Comparison of ENCODE assay signal across 14 cellular contexts in the genomic region with DNA sequence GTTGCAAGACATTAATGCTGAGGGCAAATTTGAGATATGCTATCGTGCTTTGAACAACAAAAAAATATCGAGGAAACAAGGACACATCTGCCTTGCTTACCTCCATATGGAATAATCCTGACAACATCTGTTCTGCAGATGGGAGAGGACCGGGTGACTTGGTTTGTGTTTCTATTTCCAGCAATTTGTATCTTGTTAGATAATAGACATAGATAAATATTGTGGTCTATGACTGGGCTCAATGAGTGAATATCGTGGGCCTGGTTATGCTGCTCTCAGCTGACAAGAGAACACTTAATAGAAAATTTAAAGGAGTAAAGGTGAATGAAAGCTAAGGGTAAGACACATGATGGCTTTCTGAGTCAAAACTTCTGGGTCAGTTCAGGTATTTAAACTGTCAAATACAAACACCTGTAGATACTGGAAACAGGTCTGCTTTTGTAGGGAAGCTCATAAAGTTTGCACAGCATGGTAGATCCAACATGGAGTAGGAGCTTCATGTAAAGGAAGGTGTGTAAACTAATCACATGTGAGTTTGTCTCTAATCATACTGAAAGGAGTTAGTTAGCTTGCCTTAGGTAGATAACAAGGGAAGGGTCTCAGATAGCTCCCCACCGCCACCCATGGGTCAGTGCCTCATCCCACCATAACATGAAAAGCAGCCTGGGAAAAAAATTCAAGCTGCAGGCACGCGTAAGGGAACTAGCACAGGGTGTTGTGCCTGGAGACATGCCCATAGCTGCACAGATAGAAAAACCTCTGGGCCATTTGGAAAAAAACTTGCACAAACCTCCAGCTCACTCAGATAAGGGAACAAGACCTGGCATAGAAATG.
DNase-seq lines count a peak whose midpoint lies in the region; ATAC-seq, FAIRE-seq and TF ChIP-seq lines count a peak whose summit lies in the region.
"Had no signal": no experiment of that assay in that cellular context is flagged by ENCODE, and none has a peak within 500 bp of the region (broad histone marks: within the 10 kb centered on the region; RNA-seq: fewer than 3 reads in every experiment).

No MANE protein-coding gene starts in this region.

- H3K9me3 ChIP-seq in A549: no peaks in the 10 kb centered on the region
- H3K9me3 ChIP-seq in adrenal gland (replicated peaks in 1 of 3): no peaks in the 10 kb centered on the region

- WGBS in A549 (ENCODE audit: missing lambda C conversion rate): 29% methylated on average over 7 of the region's 7 CpGs
- WGBS in adrenal gland, 4 donors: 54 to 59% (median 56%) methylated on average over 7 of the region's 7 CpGs

- DNase-seq in A549 (ENCODE audit: low read depth in 1 of 2, low spot score in 1 of 2) (peak in 1 of 2 experiments; percentile 70), HFFc6 (peak; percentile 68), adrenal gland (peak in 4 of 7 donors; percentile 61 to 69 (median 64)), foreskin fibroblast (peak; percentile 18 to 21)
- DNase-seq: activated CD4-positive, alpha-beta T cell treated with anti-CD3 and anti-CD28 coated beads, Interleukin-2, amount 50 U/mL, for 1 hour; DND-41; H7 had no signal

- POLR2A ChIA-PET in A549 (lab: Yijun Ruan, JAX): interaction anchor here (1.6 kb wide), 1 partner anchor 9 kb away, joined by 26 read pairs; no protein-coding TSS in a partner anchor

- ATAC-seq in A549 (peak; percentile 69 to 81), HG03280 (IDR thresholded peaks at IDR 0.05; ENCODE audit: unreplicated experiment) (no peak), GM19035 (IDR thresholded peaks at IDR 0.05; ENCODE audit: unreplicated experiment) (no peak), HG03378 (IDR thresholded peaks at IDR 0.05; ENCODE audit: unreplicated experiment) (no peak), GM21447 (IDR thresholded peaks at IDR 0.05; ENCODE audit: unreplicated experiment) (no peak)
- ATAC-seq: activated T-helper 17 cell treated with anti-CD3 and anti-CD28 coated beads, Interleukin-2, amount 50 U/mL, for 72 hours had no signal

- H3K27ac ChIP-seq in A549 (peak overlapping the region; percentile 80 to 87), adrenal gland (peak overlapping the region in 3 of 5 donors; percentile 46 to 78 (median 66))

- intact Hi-C loops in adrenal gland (cut with DNase I): no loop called here

- TF ChIP-seq EP300 in A549 (IDR thresholded peaks at IDR 0.05): no peak

- H3K36me3 ChIP-seq in adrenal gland (replicated peaks in 1 of 2): no peaks in the 10 kb centered on the region

- no peaks in the 10 kb centered on the region; the same call in 1 of the 2 replicates for H3K9me3 Mint-ChIP-seq in HFFc6
- H3K9me3 Mint-ChIP-seq: activated T-helper 17 cell treated with anti-CD3 and anti-CD28 coated beads, Interleukin-2, amount 50 U/mL, for 72 hours; T-helper 1 cell treated with Interleukin-12 subunit alpha and Interleukin-12 subunit beta and Interleukin-4 antibody, amounts not matched to agents 30 μg/mL and 1 μg/mL, for 36 hours had no signal

- TF ChIP-seq CTCF in A549 (IDR thresholded peaks at IDR 0.05) (0 out of 3 replicates have a peak, but pooled peaks have one; percentile 11), HFFc6 (IDR thresholded peaks at IDR 0.05) (no peak; the same call in 1 of the 2 replicates), adrenal gland (IDR thresholded peaks at IDR 0.05) (no peak), foreskin fibroblast (IDR thresholded peaks at IDR 0.05; ENCODE audit: low read depth, low read length) (no peak)

- peak overlapping the region; percentile 73 for H3K4me3 Mint-ChIP-seq in HFFc6
- H3K4me3 Mint-ChIP-seq: activated T-helper 17 cell treated with anti-CD3 and anti-CD28 coated beads, Interleukin-2, amount 50 U/mL, for 72 hours; brain; T-helper 1 cell treated with Interleukin-12 subunit alpha and Interleukin-12 subunit beta and Interleukin-4 antibody, amounts not matched to agents 30 μg/mL and 1 μg/mL, for 36 hours had no signal

- H3K36me3 Mint-ChIP-seq in HFFc6 (ENCODE audit: low read depth): no peaks in the 10 kb centered on the region
- H3K36me3 Mint-ChIP-seq: brain had no signal

- H3K27ac Mint-ChIP-seq in HFFc6: peak overlapping the region; percentile 78
- H3K27ac Mint-ChIP-seq: activated T-helper 17 cell treated with anti-CD3 and anti-CD28 coated beads, Interleukin-2, amount 50 U/mL, for 72 hours; T-helper 1 cell treated with Interleukin-12 subunit alpha and Interleukin-12 subunit beta and Interleukin-4 antibody, amounts not matched to agents 30 μg/mL and 1 μg/mL, for 36 hours had no signal

- TF ChIP-seq POLR2A in A549 (IDR thresholded peaks at IDR 0.05; ENCODE audit: low read length): no peak
- TF ChIP-seq POLR2A in adrenal gland (IDR thresholded peaks at IDR 0.05): no peak

- peaks cover 48% of the 10 kb centered on the region for H3K4me1 ChIP-seq in A549
- peaks cover 0 to 7% of the 10 kb centered on the region in 2 donors for H3K4me1 ChIP-seq in adrenal gland (replicated peaks in 1 of 2)

- no peaks in the 10 kb centered on the region for H3K27me3 Mint-ChIP-seq in HFFc6 (ENCODE audit: insufficient read depth)
- H3K27me3 Mint-ChIP-seq: activated T-helper 17 cell treated with anti-CD3 and anti-CD28 coated beads, Interleukin-2, amount 50 U/mL, for 72 hours; brain had no signal

- CTCF ChIA-PET in A549 (lab: Yijun Ruan, JAX): no interaction called here

- TF ChIP-seq RAD21 in A549 (conservative IDR thresholded peaks at IDR 0.05 in 1 of 2, IDR thresholded peaks at IDR 0.05 in 1 of 2): peak in 1 of 2 experiments; percentile 25; a peak in 2 of 5 replicates

- H3K4me3 ChIP-seq in A549 (0 out of 3 replicates have a peak overlapping the region, but pooled peaks have one; percentile 19), adrenal gland (peak overlapping the region in 1 of 4 donors; percentile 38), foreskin fibroblast (ENCODE audit: low read depth in 1 of 2, low read length in 2 of 2) (no peak overlapping the region)

- H3K4me1 Mint-ChIP-seq in HFFc6 (ENCODE audit: low read depth): peaks cover 38% of the 10 kb centered on the region
- H3K4me1 Mint-ChIP-seq: activated T-helper 17 cell treated with anti-CD3 and anti-CD28 coated beads, Interleukin-2, amount 50 U/mL, for 72 hours; brain had no signal

- FAIRE-seq in A549 (lab: Jason Lieb, UNC): no peak

- H3K27me3 ChIP-seq in adrenal gland: no peaks in the 10 kb centered on the region

- peak overlapping the region; percentile 69 for H3K4me2 ChIP-seq in A549

TF ChIP-seq in A549, 52 proteins besides CTCF, POLR2A, EP300 and RAD21 (continues in another document):
- TF ChIP-seq HOXA7 (CRISPR knock-in tag; IDR thresholded peaks at IDR 0.05) (no peak), HOXB13 (CRISPR knock-in tag; IDR thresholded peaks at IDR 0.05; ENCODE audit: low read depth) (0 out of 2 replicates have a peak, but pooled peaks have one; percentile 34), HOXB5 (CRISPR knock-in tag; IDR thresholded peaks at IDR 0.05) (0 out of 2 replicates have a peak, but pooled peaks have one; percentile 27), GATA3 (IDR thresholded peaks at IDR 0.05; ENCODE audit: borderline replicate concordance) (no peak), ZNF302 (CRISPR knock-in tag; IDR thresholded peaks at IDR 0.05) (0 out of 2 replicates have a peak, but pooled peaks have one; percentile 59), NPAS2 (CRISPR knock-in tag; IDR thresholded peaks at IDR 0.05; ENCODE audit: borderline replicate concordance) (no peak), EHF (CRISPR knock-in tag; IDR thresholded peaks at IDR 0.05) (no peak), ZC3H11A (IDR thresholded peaks at IDR 0.05) (no peak), RARB (CRISPR knock-in tag; IDR thresholded peaks at IDR 0.05) (no peak), TFCP2L1 (CRISPR knock-in tag; IDR thresholded peaks at IDR 0.05) (no peak)
- TF ChIP-seq, protein P1, sequence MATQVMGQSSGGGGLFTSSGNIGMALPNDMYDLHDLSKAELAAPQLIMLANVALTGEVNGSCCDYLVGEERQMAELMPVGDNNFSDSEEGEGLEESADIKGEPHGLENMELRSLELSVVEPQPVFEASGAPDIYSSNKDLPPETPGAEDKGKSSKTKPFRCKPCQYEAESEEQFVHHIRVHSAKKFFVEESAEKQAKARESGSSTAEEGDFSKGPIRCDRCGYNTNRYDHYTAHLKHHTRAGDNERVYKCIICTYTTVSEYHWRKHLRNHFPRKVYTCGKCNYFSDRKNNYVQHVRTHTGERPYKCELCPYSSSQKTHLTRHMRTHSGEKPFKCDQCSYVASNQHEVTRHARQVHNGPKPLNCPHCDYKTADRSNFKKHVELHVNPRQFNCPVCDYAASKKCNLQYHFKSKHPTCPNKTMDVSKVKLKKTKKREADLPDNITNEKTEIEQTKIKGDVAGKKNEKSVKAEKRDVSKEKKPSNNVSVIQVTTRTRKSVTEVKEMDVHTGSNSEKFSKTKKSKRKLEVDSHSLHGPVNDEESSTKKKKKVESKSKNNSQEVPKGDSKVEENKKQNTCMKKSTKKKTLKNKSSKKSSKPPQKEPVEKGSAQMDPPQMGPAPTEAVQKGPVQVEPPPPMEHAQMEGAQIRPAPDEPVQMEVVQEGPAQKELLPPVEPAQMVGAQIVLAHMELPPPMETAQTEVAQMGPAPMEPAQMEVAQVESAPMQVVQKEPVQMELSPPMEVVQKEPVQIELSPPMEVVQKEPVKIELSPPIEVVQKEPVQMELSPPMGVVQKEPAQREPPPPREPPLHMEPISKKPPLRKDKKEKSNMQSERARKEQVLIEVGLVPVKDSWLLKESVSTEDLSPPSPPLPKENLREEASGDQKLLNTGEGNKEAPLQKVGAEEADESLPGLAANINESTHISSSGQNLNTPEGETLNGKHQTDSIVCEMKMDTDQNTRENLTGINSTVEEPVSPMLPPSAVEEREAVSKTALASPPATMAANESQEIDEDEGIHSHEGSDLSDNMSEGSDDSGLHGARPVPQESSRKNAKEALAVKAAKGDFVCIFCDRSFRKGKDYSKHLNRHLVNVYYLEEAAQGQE (IDR thresholded peaks at IDR 0.05): no peak
- TF ChIP-seq, protein P2, sequence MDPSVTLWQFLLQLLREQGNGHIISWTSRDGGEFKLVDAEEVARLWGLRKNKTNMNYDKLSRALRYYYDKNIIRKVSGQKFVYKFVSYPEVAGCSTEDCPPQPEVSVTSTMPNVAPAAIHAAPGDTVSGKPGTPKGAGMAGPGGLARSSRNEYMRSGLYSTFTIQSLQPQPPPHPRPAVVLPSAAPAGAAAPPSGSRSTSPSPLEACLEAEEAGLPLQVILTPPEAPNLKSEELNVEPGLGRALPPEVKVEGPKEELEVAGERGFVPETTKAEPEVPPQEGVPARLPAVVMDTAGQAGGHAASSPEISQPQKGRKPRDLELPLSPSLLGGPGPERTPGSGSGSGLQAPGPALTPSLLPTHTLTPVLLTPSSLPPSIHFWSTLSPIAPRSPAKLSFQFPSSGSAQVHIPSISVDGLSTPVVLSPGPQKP (IDR thresholded peaks at IDR 0.05; ENCODE audit: low read depth, low read length): no peak
- TF ChIP-seq, protein P3, sequence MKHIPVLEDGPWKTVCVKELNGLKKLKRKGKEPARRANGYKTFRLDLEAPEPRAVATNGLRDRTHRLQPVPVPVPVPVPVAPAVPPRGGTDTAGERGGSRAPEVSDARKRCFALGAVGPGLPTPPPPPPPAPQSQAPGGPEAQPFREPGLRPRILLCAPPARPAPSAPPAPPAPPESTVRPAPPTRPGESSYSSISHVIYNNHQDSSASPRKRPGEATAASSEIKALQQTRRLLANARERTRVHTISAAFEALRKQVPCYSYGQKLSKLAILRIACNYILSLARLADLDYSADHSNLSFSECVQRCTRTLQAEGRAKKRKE (CRISPR knock-in tag; IDR thresholded peaks at IDR 0.05; ENCODE audit: low read depth): peak; percentile 63; the same call in 1 of the 2 replicates

Comparison
In these comparisons a context has a peak if more than half of its experiments do, and no peak if none do; other contexts are left out.
1. ATAC-seq: peak in A549 (2 of 2); none in HG03280 (single experiment), GM19035 (single experiment), HG03378 (single experiment) and GM21447 (single experiment).